ENCODE assay signal across 8 cellular contexts in genomic region chr13:41058229-41059070, GRCh38. TPM values are rescaled to one million over a fixed set of nuclear protein-coding genes. Genes with fewer than 3 reads are reported as not detected.
DNase-seq lines count a peak whose midpoint lies in the region; ATAC-seq and TF ChIP-seq lines count a peak whose summit lies in the region.

No MANE protein-coding gene starts in this region.

- no peaks in the 10 kb centered on the region for H3K27me3 Mint-ChIP-seq in natural killer cell (ENCODE audit: low read depth in 2 of 2)

- H3K27ac Mint-ChIP-seq in natural killer cell: peak overlapping the region; percentile 5 to 95

- H3K4me1 ChIP-seq in colonic mucosa: peaks cover 28% of the 10 kb centered on the region

- no peak for TF ChIP-seq CTCF in AG09309 (IDR thresholded peaks at IDR 0.05; ENCODE audit: control insufficient read depth, insufficient read depth, low read depth, low read length, missing control alignments)
- TF ChIP-seq CTCF in LNCaP clone FGC (IDR thresholded peaks at IDR 0.05; ENCODE audit: control insufficient read depth, extremely low read depth, insufficient read depth): no peak
- no peak for TF ChIP-seq CTCF in colonic mucosa (IDR thresholded peaks at IDR 0.05)
- no peak for TF ChIP-seq CTCF in natural killer cell (IDR thresholded peaks at IDR 0.05)
- TF ChIP-seq CTCF in omental fat pad (IDR thresholded peaks at IDR 0.05): no peak

- DNase-seq in AG09309 (ENCODE audit: low read depth) (no peak), LNCaP clone FGC (ENCODE audit: low read depth) (no peak), colonic mucosa (no peak), natural killer cell (no peak), omental fat pad (ENCODE audit: low spot score) (no peak), NCI-H1417 (lab: John Stamatoyannopoulos, UW) (no peak)
- DNase-seq in stimulated activated CD4-positive, alpha-beta T cell treated with anti-CD3 and anti-CD28 coated beads, Interleukin-4, amount 100 ng/mL, for 4 hours: no peak

- peak overlapping the region in 1 of 2 donors; percentile 98 for H3K9ac ChIP-seq in colonic mucosa (ENCODE audit: low read depth in 2 of 2, low read length in 2 of 2)

- no peaks in the 10 kb centered on the region for H3K36me3 ChIP-seq in colonic mucosa

- intact Hi-C loops in colonic mucosa (cut with DNase I): loop anchor here (10.0 kb wide), 3 partner anchors 64 to 264 kb away; no protein-coding TSS in a partner anchor
- intact Hi-C loops in natural killer cell (cut with micrococcal nuclease): no loop called here

- peaks cover 25 to 65% of the 10 kb centered on the region in 2 donors for H3K4me1 Mint-ChIP-seq in natural killer cell

- H3K4me3 ChIP-seq in AG09309 (ENCODE audit: control insufficient read depth, low read depth, low read length) (peak overlapping the region; percentile 85), LNCaP clone FGC (ENCODE audit: low read depth, low read length) (peak overlapping the region; percentile 93; the same call in 1 of the 2 replicates), colonic mucosa (peak overlapping the region; percentile 64)

- H3K9me3 Mint-ChIP-seq in natural killer cell: no peaks in the 10 kb centered on the region

- H3K9me3 ChIP-seq in colonic mucosa: no peaks in the 10 kb centered on the region

- ATAC-seq in natural killer cell (no peak), omental fat pad (ENCODE audit: low FRiP score) (no peak), GM18519 (IDR thresholded peaks at IDR 0.05; ENCODE audit: low FRiP score, unreplicated experiment) (no peak)

- H3K4me3 Mint-ChIP-seq in natural killer cell: peak overlapping the region; percentile 97

- no peaks in the 10 kb centered on the region for H3K27me3 ChIP-seq in colonic mucosa

- H3K36me3 Mint-ChIP-seq in natural killer cell: no peaks in the 10 kb centered on the region

- H3K27ac ChIP-seq in colonic mucosa: no peak overlapping the region

RNA-seq across cellular contexts. Expression of gene WBP4, which starts 2.9 kb away (rescaled TPM):
- total RNA-seq in colonic mucosa: 1 to 10 TPM; 5.8 to 7.5 TPM
- total RNA-seq in natural killer cell: 1 to 10 TPM; 4.2 to 6.8 (median 5.1) TPM
- total RNA-seq in omental fat pad: 10 to 100 TPM; 11.4 to 14.5 (median 11.8) TPM

RNA-seq across cellular contexts. Expression of gene ELF1, which starts 39.3 kb away (rescaled TPM):
- total RNA-seq in colonic mucosa (100 to 1,000 TPM in 1 of 2 donors, 10 to 100 TPM in 1; 72.2 to 120 TPM), natural killer cell (100 to 1,000 TPM; 174 to 216 (median 193) TPM), omental fat pad (100 to 1,000 TPM in 1 of 4 donors, 10 to 100 TPM in 3; 87.4 to 107 (median 89.9) TPM)
